Comparison of ENCODE assay signal across 9 cellular contexts in the genomic region with DNA sequence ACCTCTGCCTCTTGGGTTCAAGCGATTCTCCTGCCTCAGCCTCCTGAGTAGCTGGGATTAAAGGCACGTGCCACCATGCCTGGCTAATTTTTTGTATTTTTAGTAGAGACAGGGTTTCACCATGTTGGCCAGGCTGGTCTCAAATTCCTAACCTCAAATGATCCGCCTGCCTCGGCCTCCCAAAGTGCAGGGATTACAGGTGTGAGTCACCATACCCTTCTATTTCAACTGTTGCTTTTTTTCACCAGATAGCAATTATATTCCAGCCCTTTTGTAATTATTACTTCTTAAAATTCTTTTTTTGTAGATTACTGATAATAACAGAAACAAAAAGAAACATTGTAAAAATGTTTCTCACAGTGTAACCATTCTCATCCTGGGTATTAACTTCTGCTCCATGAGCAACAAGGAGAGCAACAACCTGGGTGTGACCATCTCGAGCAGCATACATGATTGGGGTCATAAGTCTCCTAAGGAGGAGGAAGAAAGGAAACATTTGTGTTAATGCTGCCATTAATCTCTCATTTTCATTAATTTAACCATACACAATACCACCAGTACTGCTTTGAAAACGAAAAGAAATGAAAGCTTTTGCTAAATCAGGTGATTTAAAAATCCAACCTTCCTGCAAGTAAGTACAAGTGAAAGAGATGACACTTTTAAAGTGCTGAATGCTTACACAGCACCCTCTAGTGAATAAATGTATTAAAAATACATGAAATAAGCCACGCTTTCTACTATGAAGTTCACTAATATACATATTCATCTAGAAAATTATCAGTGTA. TPM values are rescaled to one million over a fixed set of nuclear protein-coding genes. Genes with fewer than 3 reads are reported as not detected.
A peak's percentile ranks its signal among the peaks of the same experiment; 100 is the strongest.
DNase-seq lines count a peak whose midpoint lies in the region; ATAC-seq and TF ChIP-seq lines count a peak whose summit lies in the region.
"Had no signal": no experiment of that assay in that cellular context is flagged by ENCODE, and none has a peak within 500 bp of the region (broad histone marks: within the 10 kb centered on the region; RNA-seq: fewer than 3 reads in every experiment).

No MANE protein-coding gene starts in this region.

- WGBS in tibial nerve, 2 donors, result 59% methylated on average over 7 of the region's 7 CpGs

- peak; percentile 11 for DNase-seq in NCI-H2107 treated with DMSO at 0.1 percent for 48 hours (lab: John Stamatoyannopoulos, UW; ENCODE audit: unreplicated experiment)
- no peak for DNase-seq in NCI-H2107 (lab: John Stamatoyannopoulos, UW)
- DNase-seq in PC-3, result peak; percentile 51
- DNase-seq in foreskin melanocyte, result peak; percentile 6
- no peak for DNase-seq in stimulated activated CD4-positive, alpha-beta T cell treated with anti-CD3 and anti-CD28 coated beads, Interleukin-2, amount 100 ng/mL, for 24 hours
- no peak for DNase-seq in tibial nerve (ENCODE audit: low spot score in 2 of 2)
- no peak for DNase-seq in immature natural killer cell
- DNase-seq: CD4-positive, CD25-positive, alpha-beta regulatory T cell had no signal

- BruUV-seq in PC-3 (replicated peaks; lab: Mats Ljungman, UMichigan), result no TSS peak

- no peak for TF ChIP-seq POLR2A in tibial nerve (IDR thresholded peaks at IDR 0.05)

- no peaks in the 10 kb centered on the region for H3K79me2 ChIP-seq in PC-3 (ENCODE audit: low read length)

- H3K9ac ChIP-seq in PC-3 (ENCODE audit: low read length), result no peak overlapping the region

- TF ChIP-seq EP300 in tibial nerve (IDR thresholded peaks at IDR 0.05), result no peak

- peaks cover 5 to 29% (median 8%) of the 10 kb centered on the region in 6 donors for H3K9me3 Mint-ChIP-seq in immature natural killer cell

- intact Hi-C loops in PC-3 (cut with micrococcal nuclease), result loop anchor here (1.0 to 5.0 kb wide), 4 partner anchors 73 to 455 kb away; no protein-coding TSS in a partner anchor

- H2AFZ ChIP-seq in PC-3 (ENCODE audit: low read length), result no peak overlapping the region

- H3K9me3 ChIP-seq in PC-3 (ENCODE audit: low read length) (no peaks in the 10 kb centered on the region), tibial nerve (peaks cover 0 to 10% (median 2%) of the 10 kb centered on the region in 4 donors)

- H3K9me2 ChIP-seq in PC-3 (replicated peaks; ENCODE audit: low read length), result no peaks in the 10 kb centered on the region

- no peaks in the 10 kb centered on the region for H3K36me3 ChIP-seq in PC-3 (ENCODE audit: low read depth, low read length)
- no peaks in the 10 kb centered on the region for H3K36me3 ChIP-seq in tibial nerve

- no peaks in the 10 kb centered on the region for H3K36me3 Mint-ChIP-seq in immature natural killer cell
- H3K36me3 Mint-ChIP-seq: CD4-positive, CD25-positive, alpha-beta regulatory T cell had no signal

- ATAC-seq in HG02884 (IDR thresholded peaks at IDR 0.05; ENCODE audit: unreplicated experiment) (peak; percentile 67), PC-3 (peak; percentile 84)

- no peak overlapping the region for H3K4me3 Mint-ChIP-seq in immature natural killer cell
- H3K4me3 Mint-ChIP-seq: CD4-positive, CD25-positive, alpha-beta regulatory T cell had no signal

- no peak overlapping the region for H3K27ac Mint-ChIP-seq in immature natural killer cell
- H3K27ac Mint-ChIP-seq: CD4-positive, CD25-positive, alpha-beta regulatory T cell had no signal

- no peaks in the 10 kb centered on the region for H3K27me3 Mint-ChIP-seq in immature natural killer cell (ENCODE audit: low read depth in 3 of 3)

- no peak overlapping the region for H3K4me2 ChIP-seq in PC-3 (ENCODE audit: low read length)

- no peak overlapping the region for H3K4me3 ChIP-seq in PC-3 (ENCODE audit: low read length)
- H3K4me3 ChIP-seq in tibial nerve, result no peak overlapping the region

- POLR2A ChIA-PET in PC-3 (lab: Charles Lee; ENCODE audit: unreplicated experiment), result no interaction called here

- no peak overlapping the region for H3K27ac ChIP-seq in PC-3 (ENCODE audit: low read length)
- H3K27ac ChIP-seq in tibial nerve, result no peak overlapping the region

- no peaks in the 10 kb centered on the region for H3F3A ChIP-seq in PC-3 (ENCODE audit: low read length, unreplicated experiment)

- no peaks in the 10 kb centered on the region for H3K4me1 Mint-ChIP-seq in immature natural killer cell
- H3K4me1 Mint-ChIP-seq: CD4-positive, CD25-positive, alpha-beta regulatory T cell had no signal

- no peaks in the 10 kb centered on the region for H4K20me1 ChIP-seq in PC-3 (ENCODE audit: low read length)

- CTCF ChIA-PET in PC-3 (lab: Charles Lee), result no interaction called here

- H3K27me3 ChIP-seq in PC-3 (ENCODE audit: low read length) (peaks cover 16% of the 10 kb centered on the region; the same call in 1 of the 2 replicates), tibial nerve (no peaks in the 10 kb centered on the region)

- no peaks in the 10 kb centered on the region for H3K4me1 ChIP-seq in PC-3 (ENCODE audit: insufficient read depth, low read length)
- H3K4me1 ChIP-seq in tibial nerve, result peaks cover 0 to 5% (median 0%) of the 10 kb centered on the region in 4 donors

- TF ChIP-seq CTCF in PC-3 (conservative IDR thresholded peaks at IDR 0.05; ENCODE audit: low read depth, low read length) (peak; percentile 72), tibial nerve (IDR thresholded peaks at IDR 0.05) (peak in 1 of 5 experiments; percentile 28)

RNA-seq across cellular contexts. Expression of a gene that starts 41.8 kb away (rescaled TPM):
- total RNA-seq in PC-3 (2014; rRNA removed), result not detected in 2 replicates
- total RNA-seq in tibial nerve, result not detected
- not detected for polyA plus RNA-seq in immature natural killer cell
- total RNA-seq: CD4-positive, CD25-positive, alpha-beta regulatory T cell had no signal
- polyA plus RNA-seq: CD4-positive, CD25-positive, alpha-beta regulatory T cell had no signal

Comparison
In these comparisons a context has a peak if more than half of its experiments do, and no peak if none do; other contexts are left out.
1. DNase-seq: peak in NCI-H2107 treated with DMSO at 0.1 percent for 48 hours (single experiment), PC-3 (single experiment) and foreskin melanocyte (single experiment); none in NCI-H2107 (single experiment), stimulated activated CD4-positive, alpha-beta T cell treated with anti-CD3 and anti-CD28 coated beads, Interleukin-2, amount 100 ng/mL, for 24 hours (0 of 2), tibial nerve (0 of 2) and immature natural killer cell (0 of 3).